ENCODE assay signal across 17 cellular contexts in genomic region chr9:6805532-6805931, GRCh38. TPM values are rescaled to one million over a fixed set of nuclear protein-coding genes. Genes with fewer than 3 reads are reported as not detected.
A peak's percentile ranks its signal among the peaks of the same experiment; 100 is the strongest.
DNase-seq lines count a peak whose midpoint lies in the region; ATAC-seq and TF ChIP-seq lines count a peak whose summit lies in the region.
"Had no signal": no experiment of that assay in that cellular context is flagged by ENCODE, and none has a peak within 500 bp of the region (broad histone marks: within the 10 kb centered on the region; RNA-seq: fewer than 3 reads in every experiment).

No MANE protein-coding gene starts in this region.

- TF ChIP-seq CTCF in brain microvascular endothelial cell (IDR thresholded peaks at IDR 0.05; ENCODE audit: low read depth, low read length, missing control alignments): no peak
- no peak for TF ChIP-seq CTCF in left ventricle myocardium inferior (IDR thresholded peaks at IDR 0.05; ENCODE audit: borderline replicate concordance)

- ATAC-seq in Right ventricle myocardium superior (ENCODE audit: poor library complexity): peak; percentile 73
- ATAC-seq: A549; activated CD8-positive, alpha-beta T cell treated with anti-CD3 and anti-CD28 coated beads, Interleukin-2, amount 10 ng/mL, durations not matched to agents 7 days and 5 days; GM23338; lower lobe of right lung had no signal

- H3K4me1 ChIP-seq in left ventricle myocardium inferior: peaks cover 11% of the 10 kb centered on the region
- H3K4me1 ChIP-seq: A549, lower lobe of right lung, uterus had no signal

- intact Hi-C loops in Right ventricle myocardium superior (cut with DNase I): no loop called here
- intact Hi-C loops in cardiac septum (cut with DNase I): no loop called here
- intact Hi-C loops in left ventricle myocardium inferior (cut with micrococcal nuclease): no loop called here

- H3K27ac ChIP-seq in brain microvascular endothelial cell: no peak overlapping the region
- peak overlapping the region; percentile 30 for H3K27ac ChIP-seq in left ventricle myocardium inferior (replicated peaks)
- H3K27ac ChIP-seq: A549, lower lobe of right lung, uterus had no signal

- H3K36me3 ChIP-seq in brain microvascular endothelial cell (replicated peaks): no peaks in the 10 kb centered on the region
- peaks cover 12% of the 10 kb centered on the region for H3K36me3 ChIP-seq in left ventricle myocardium inferior
- H3K36me3 ChIP-seq: uterus had no signal

- no peaks in the 10 kb centered on the region for H3K9me3 ChIP-seq in left ventricle myocardium inferior (replicated peaks)
- H3K9me3 ChIP-seq: A549, lower lobe of right lung, uterus had no signal

- DNase-seq in Right ventricle myocardium superior (no peak), cardiac septum (ENCODE audit: low spot score) (no peak), brain microvascular endothelial cell (peak; percentile 48), left ventricle myocardium inferior (peak; percentile 29), stromal cell of bone marrow (ENCODE audit: low read depth) (peak; percentile 52), NCI-H1105 (lab: John Stamatoyannopoulos, UW) (no peak), NCI-H1417 treated with DMSO at 0.1 percent for 48 hours (lab: John Stamatoyannopoulos, UW) (no peak)
- no peak for DNase-seq in stimulated activated CD4-positive, alpha-beta T cell treated with anti-CD3 and anti-CD28 coated beads, Interleukin-15, amount 100 ng/mL, for 24 hours
- DNase-seq: activated CD8-positive, alpha-beta T cell treated with anti-CD3 and anti-CD28 coated beads, Interleukin-2, amount 10 ng/mL, durations not matched to agents 7 days and 5 days; activated naive CD8-positive, alpha-beta T cell treated with anti-CD3 and anti-CD28 coated beads, Interleukin-2, amount 10 ng/mL, durations not matched to agents 7 days and 5 days; Kasumi-1; lower lobe of right lung; NCI-H510A; SW 1271; uterus had no signal

- in situ Hi-C loops in brain microvascular endothelial cell (cut with HindIII; ENCODE audit: low pct_ligation_motif_present, low sequenced_read_pairs): no loop called here

- H3K27me3 ChIP-seq in brain microvascular endothelial cell (replicated peaks) (no peaks in the 10 kb centered on the region), left ventricle myocardium inferior (ENCODE audit: low read depth) (no peaks in the 10 kb centered on the region)
- H3K27me3 ChIP-seq: uterus had no signal

- H3K4me3 ChIP-seq in brain microvascular endothelial cell (ENCODE audit: low read depth, low read length): no peak overlapping the region
- no peak overlapping the region for H3K4me3 ChIP-seq in left ventricle myocardium inferior
- H3K4me3 ChIP-seq: A549, GM23338, lower lobe of right lung, uterus had no signal

RNA-seq across cellular contexts. Expression of gene KDM4C, which starts 47.8 kb away (rescaled TPM):
- total RNA-seq in Right ventricle myocardium superior (14.2 TPM), cardiac septum (16.8 TPM), left ventricle myocardium inferior (14.1 TPM)

Comparison
In these comparisons a context has a peak if more than half of its experiments do, and no peak if none do; other contexts are left out.
1. DNase-seq: peak in brain microvascular endothelial cell (single experiment), left ventricle myocardium inferior (single experiment) and stromal cell of bone marrow (single experiment); none in Right ventricle myocardium superior (single experiment), cardiac septum (single experiment), NCI-H1105 (single experiment), NCI-H1417 treated with DMSO at 0.1 percent for 48 hours (single experiment) and stimulated activated CD4-positive, alpha-beta T cell treated with anti-CD3 and anti-CD28 coated beads, Interleukin-15, amount 100 ng/mL, for 24 hours (single experiment).